ENCODE assay signal across 37 cellular contexts in the genomic region with DNA sequence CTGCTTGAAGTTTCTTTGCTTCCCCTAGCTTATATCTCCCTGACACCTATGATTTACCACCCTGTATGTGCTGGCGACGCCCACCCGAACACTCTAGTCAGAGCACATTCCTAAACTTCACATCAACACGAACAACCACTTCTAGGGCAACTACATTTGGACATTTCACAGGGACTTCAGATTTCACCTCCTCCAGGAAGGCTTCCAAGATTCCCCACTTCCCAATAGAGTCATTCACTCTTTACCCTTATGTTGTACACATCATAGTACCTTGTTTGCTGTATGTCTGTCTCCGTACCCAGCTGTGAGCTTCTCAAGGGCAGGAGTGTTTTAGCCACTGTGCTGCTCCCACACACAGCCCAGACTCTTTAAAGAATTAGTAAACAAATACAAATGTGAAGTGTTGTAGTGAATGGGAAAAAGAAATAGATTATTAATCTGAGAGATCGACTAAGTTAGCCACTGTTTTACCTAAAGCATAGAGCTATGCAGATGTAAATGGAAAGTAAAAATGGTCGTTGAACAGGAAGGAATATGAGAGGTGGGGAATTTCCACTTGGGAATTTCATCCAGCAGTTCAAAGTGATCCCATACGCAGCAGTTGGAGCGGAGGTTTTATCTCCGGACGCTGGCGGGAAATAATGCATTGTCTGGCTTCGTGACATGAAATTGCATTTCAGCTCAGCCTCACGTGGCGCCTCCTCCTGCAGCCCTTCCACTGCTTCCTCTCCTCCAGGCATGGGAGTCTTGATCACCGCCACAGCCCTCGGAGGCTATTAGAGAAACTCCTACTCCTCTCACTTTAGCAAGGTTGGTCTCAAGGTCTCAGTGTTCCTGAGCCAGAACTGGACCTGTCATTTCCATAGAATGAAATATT.
DNase-seq lines count a peak whose midpoint lies in the region; ATAC-seq, FAIRE-seq and TF ChIP-seq lines count a peak whose summit lies in the region.
"Had no signal": no experiment of that assay in that cellular context is flagged by ENCODE, and none has a peak within 500 bp of the region (broad histone marks: within the 10 kb centered on the region; RNA-seq: fewer than 3 reads in every experiment).

No MANE protein-coding gene starts in this region.

- H3K27me3 ChIP-seq in uterus, result no peaks in the 10 kb centered on the region
- H3K27me3 ChIP-seq: cardiac muscle cell, dorsolateral prefrontal cortex, foreskin keratinocyte, hepatocyte, neutrophil had no signal

- no peaks in the 10 kb centered on the region for H3K36me3 Mint-ChIP-seq in activated T-cell treated with anti-CD3 and anti-CD28 coated beads, Interleukin-2, amount 50 U/mL, for 72 hours (ENCODE audit: insufficient read depth in 2 of 2)
- H3K36me3 Mint-ChIP-seq: CD4-positive, alpha-beta memory T cell; stimulated activated naive B cell treated with anti-CD40 and anti-IgM and Interleukin-4, amounts not matched to agents 10 μg/mL and 1 μg/mL and 100 μg/mL, for 72 hours had no signal

- H3K4me3 ChIP-seq in uterus, result no peak overlapping the region
- H3K4me3 ChIP-seq: cardiac muscle cell, dorsolateral prefrontal cortex, GM23248, hepatocyte, lower lobe of right lung, psoas muscle, skin epidermis, thoracic aorta had no signal

- no peak for TF ChIP-seq CTCF in uterus (IDR thresholded peaks at IDR 0.05)

- no peaks in the 10 kb centered on the region for H3K36me3 ChIP-seq in uterus
- H3K36me3 ChIP-seq: cardiac muscle cell, lower lobe of right lung, neutrophil, thoracic aorta had no signal

- H3K4me1 Mint-ChIP-seq in activated T-cell treated with anti-CD3 and anti-CD28 coated beads, Interleukin-2, amount 50 U/mL, for 72 hours (ENCODE audit: low read depth), result no peaks in the 10 kb centered on the region
- H3K4me1 Mint-ChIP-seq: activated CD4-positive, alpha-beta T cell treated with anti-CD3 and anti-CD28 coated beads for 36 hours; CD4-positive, alpha-beta memory T cell; stimulated activated naive B cell treated with anti-CD40 and anti-IgM and Interleukin-4, amounts not matched to agents 10 μg/mL and 1 μg/mL and 100 μg/mL, for 72 hours had no signal

- intact Hi-C loops in left cardiac atrium (cut with DNase I) (no loop called here), Right ventricle myocardium superior (cut with DNase I) (no loop called here), uterus (cut with DNase I; ENCODE audit: low total_unique reads) (no loop called here)

- peak; percentile 42 for DNase-seq in left cardiac atrium
- no peak for DNase-seq in Right ventricle myocardium superior
- DNase-seq in mesenteric fat pad (ENCODE audit: low spot score), result peak; percentile 83
- DNase-seq in uterus, result peak; percentile 20 to 24
- no peak for DNase-seq in HT-29 (ENCODE audit: low spot score)
- no peak for DNase-seq in GM12892 (ENCODE audit: insufficient read length)
- no peak for DNase-seq in activated T-cell treated with anti-CD3 and anti-CD28 coated beads, Interleukin-2, amount 50 U/mL, for 72 hours
- DNase-seq: 8988T; activated CD4-positive, alpha-beta T cell treated with anti-CD3 and anti-CD28 coated beads for 36 hours; activated CD8-positive, alpha-beta memory T cell treated with anti-CD3 and anti-CD28 coated beads for 24 hours; activated T-cell treated with anti-CD3 and anti-CD28 coated beads, Interleukin-2, amount 50 U/mL, for 1 hour; AML-193; CD4-positive, alpha-beta memory T cell; DMS 273 treated with DMSO at 0.1 percent for 48 hours; dorsolateral prefrontal cortex; foreskin keratinocyte; HFFc6; IMR-90; lower lobe of right lung; NCI-H1105 treated with DMSO at 0.1 percent for 48 hours; NCI-H2029; NCI-H2227 treated with DMSO at 0.1 percent for 48 hours; NCI-H774; psoas muscle; RPMI8226; stimulated activated naive B cell treated with anti-CD40 and anti-IgM and Interleukin-4, amounts not matched to agents 10 μg/mL and 1 μg/mL and 100 μg/mL, for 72 hours; T-helper 2 cell had no signal

- H3K4me3 Mint-ChIP-seq in activated T-cell treated with anti-CD3 and anti-CD28 coated beads, Interleukin-2, amount 50 U/mL, for 72 hours, result no peak overlapping the region
- H3K4me3 Mint-ChIP-seq: activated CD4-positive, alpha-beta T cell treated with anti-CD3 and anti-CD28 coated beads for 36 hours; HFFc6; stimulated activated naive B cell treated with anti-CD40 and anti-IgM and Interleukin-4, amounts not matched to agents 10 μg/mL and 1 μg/mL and 100 μg/mL, for 72 hours had no signal

- TF ChIP-seq POLR2A in uterus (IDR thresholded peaks at IDR 0.05) (no peak), GM12892 (IDR thresholded peaks at IDR 0.05; ENCODE audit: low read depth, low read length) (no peak)

- H3K27ac ChIP-seq in uterus, result peak overlapping the region in 1 of 2 donors; percentile 17
- H3K27ac ChIP-seq: cardiac muscle cell, dorsolateral prefrontal cortex, epithelial cell of prostate, foreskin keratinocyte, GM23248, hepatocyte, lower lobe of right lung, neutrophil, psoas muscle, skin epidermis, thoracic aorta had no signal

- no peaks in the 10 kb centered on the region for H3K9me3 Mint-ChIP-seq in activated T-cell treated with anti-CD3 and anti-CD28 coated beads, Interleukin-2, amount 50 U/mL, for 72 hours
- H3K9me3 Mint-ChIP-seq: CD4-positive, alpha-beta memory T cell; HFFc6 had no signal

- ATAC-seq in left cardiac atrium (peak in 1 of 2 donors; percentile 36), Right ventricle myocardium superior (ENCODE audit: poor library complexity) (no peak), esophagus mucosa (peak; percentile 23)
- ATAC-seq in activated T-cell treated with anti-CD3 and anti-CD28 coated beads, Interleukin-2, amount 50 U/mL, for 72 hours (replicated peaks in 1 of 2), result no peak
- ATAC-seq: activated CD4-positive, alpha-beta T cell treated with anti-CD3 and anti-CD28 coated beads for 36 hours; foreskin keratinocyte; SK-N-SH treated with all-trans-retinoic acid at 6 μM for 48 hours; stimulated activated naive B cell treated with anti-CD40 and anti-IgM and Interleukin-4, amounts not matched to agents 10 μg/mL and 1 μg/mL and 100 μg/mL, for 72 hours had no signal

- H3K9me3 ChIP-seq in uterus, result no peaks in the 10 kb centered on the region
- H3K9me3 ChIP-seq: lower lobe of right lung, neutrophil, psoas muscle, thoracic aorta had no signal

- H3K4me1 ChIP-seq in uterus, result no peaks in the 10 kb centered on the region
- H3K4me1 ChIP-seq: foreskin keratinocyte, lower lobe of right lung had no signal

- no peak overlapping the region for H3K27ac Mint-ChIP-seq in activated T-cell treated with anti-CD3 and anti-CD28 coated beads, Interleukin-2, amount 50 U/mL, for 72 hours
- H3K27ac Mint-ChIP-seq: activated CD4-positive, alpha-beta T cell treated with anti-CD3 and anti-CD28 coated beads for 36 hours; HFFc6; stimulated activated naive B cell treated with anti-CD40 and anti-IgM and Interleukin-4, amounts not matched to agents 10 μg/mL and 1 μg/mL and 100 μg/mL, for 72 hours had no signal

- no peak for FAIRE-seq in GM12892 (lab: Jason Lieb, UNC)
- FAIRE-seq: GM19239 had no signal

- peaks cover 7% of the 10 kb centered on the region for H3K27me3 Mint-ChIP-seq in activated T-cell treated with anti-CD3 and anti-CD28 coated beads, Interleukin-2, amount 50 U/mL, for 72 hours (ENCODE audit: low read depth)
- H3K27me3 Mint-ChIP-seq: activated CD4-positive, alpha-beta T cell treated with anti-CD3 and anti-CD28 coated beads for 36 hours; CD4-positive, alpha-beta memory T cell had no signal

Comparison
In these comparisons a context has a peak if more than half of its experiments do, and no peak if none do; other contexts are left out.
1. DNase-seq: peak in left cardiac atrium (single experiment), mesenteric fat pad (single experiment) and uterus (2 of 2); none in Right ventricle myocardium superior (single experiment), HT-29 (single experiment), GM12892 (single experiment) and activated T-cell treated with anti-CD3 and anti-CD28 coated beads, Interleukin-2, amount 50 U/mL, for 72 hours (0 of 2).